ENCODE assay signal across 11 cellular contexts in genomic region chr1:81548918-81549587, GRCh38.
DNase-seq lines count a peak whose midpoint lies in the region; ATAC-seq and TF ChIP-seq lines count a peak whose summit lies in the region.
"Had no signal": no experiment of that assay in that cellular context is flagged by ENCODE, and none has a peak within 500 bp of the region (broad histone marks: within the 10 kb centered on the region; RNA-seq: fewer than 3 reads in every experiment).

No MANE protein-coding gene starts in this region.

- DNase-seq in Calu3 (no peak), prostate gland (ENCODE audit: low spot score) (no peak), cardiac septum (ENCODE audit: low spot score) (no peak)
- no peak for DNase-seq in stimulated activated CD4-positive, alpha-beta T cell treated with anti-CD3 and anti-CD28 coated beads, Interleukin-12 subunit alpha, Interleukin-12 subunit beta, amount 100 ng/mL, for 4 hours
- no peak for DNase-seq in activated naive CD4-positive, alpha-beta T cell treated with anti-CD3 and anti-CD28 coated beads for 36 hours
- DNase-seq: lower lobe of right lung had no signal

- no peaks in the 10 kb centered on the region for H3K9me3 Mint-ChIP-seq in Calu3 (ENCODE audit: low read depth, unreplicated experiment)
- H3K9me3 Mint-ChIP-seq in activated naive CD4-positive, alpha-beta T cell treated with anti-CD3 and anti-CD28 coated beads for 36 hours = no peaks in the 10 kb centered on the region

- H3K4me3 ChIP-seq in HUES48 (ENCODE audit: low read depth, low read length) = no peak overlapping the region
- H3K4me3 ChIP-seq in prostate gland = no peak overlapping the region
- H3K4me3 ChIP-seq: A549, cardiac muscle cell, lower lobe of right lung had no signal

- CTCF ChIA-PET in Calu3 (lab: Charles Lee) = interaction anchor here (1.2 to 2.4 kb wide), 4 partner anchors 183 to 250 kb away, joined by 5 to 18 read pairs (median 6); no protein-coding TSS in a partner anchor
- CTCF ChIA-PET in activated naive CD4-positive, alpha-beta T cell treated with anti-CD3 and anti-CD28 coated beads for 36 hours (lab: Charles Lee) = no interaction called here

- H3K9ac ChIP-seq in HUES48 (ENCODE audit: low read depth, low read length) = peak overlapping the region; percentile 3; the same call in 1 of the 2 replicates

- ATAC-seq in GM19452 (IDR thresholded peaks at IDR 0.05; ENCODE audit: unreplicated experiment) (peak; percentile 56), HG02884 (IDR thresholded peaks at IDR 0.05; ENCODE audit: unreplicated experiment) (peak; percentile 40)

- 81% methylated on average over 3 of the region's 3 CpGs for WGBS in prostate gland

- TF ChIP-seq POLR2A in prostate gland (IDR thresholded peaks at IDR 0.05) = no peak

- H3K27ac ChIP-seq in HUES48 (ENCODE audit: low read depth, low read length) (peak overlapping the region; percentile 96), prostate gland (no peak overlapping the region)
- H3K27ac ChIP-seq: A549, cardiac muscle cell, lower lobe of right lung had no signal

- peaks cover 38% of the 10 kb centered on the region for H3K4me1 Mint-ChIP-seq in Calu3 (ENCODE audit: low read depth, unreplicated experiment)
- H3K4me1 Mint-ChIP-seq in activated naive CD4-positive, alpha-beta T cell treated with anti-CD3 and anti-CD28 coated beads for 36 hours (ENCODE audit: low read depth) = no peaks in the 10 kb centered on the region

- H3K36me3 ChIP-seq in HUES48 (ENCODE audit: control insufficient read depth, insufficient read depth, low read length) = no peaks in the 10 kb centered on the region
- H3K36me3 ChIP-seq in prostate gland = no peaks in the 10 kb centered on the region
- H3K36me3 ChIP-seq: cardiac muscle cell, lower lobe of right lung had no signal

- BruUV-seq in Calu3 (replicated peaks; lab: Mats Ljungman, UMichigan) = no TSS peak

- intact Hi-C loops in Calu3 (cut with micrococcal nuclease; ENCODE audit: unreplicated experiment) = loop anchor here (1.0 to 10.0 kb wide), 6 partner anchors 132 to 426 kb away; no protein-coding TSS in a partner anchor
- intact Hi-C loops in prostate gland (cut with DNase I) = no loop called here
- intact Hi-C loops in activated naive CD4-positive, alpha-beta T cell treated with anti-CD3 and anti-CD28 coated beads for 36 hours (cut with micrococcal nuclease) = no loop called here
- intact Hi-C loops in cardiac septum (cut with DNase I) = no loop called here

- H3K9me3 ChIP-seq in HUES48 (ENCODE audit: control insufficient read depth, insufficient read depth, low read length) = no peaks in the 10 kb centered on the region
- H3K9me3 ChIP-seq in prostate gland = no peaks in the 10 kb centered on the region
- H3K9me3 ChIP-seq: A549, lower lobe of right lung had no signal

- TF ChIP-seq CTCF in Calu3 (IDR thresholded peaks at IDR 0.05; ENCODE audit: unreplicated experiment) (no peak), prostate gland (IDR thresholded peaks at IDR 0.05) (no peak)

- H3K36me3 Mint-ChIP-seq in Calu3 (ENCODE audit: insufficient read depth, unreplicated experiment) = peaks cover 5% of the 10 kb centered on the region
- H3K36me3 Mint-ChIP-seq in activated naive CD4-positive, alpha-beta T cell treated with anti-CD3 and anti-CD28 coated beads for 36 hours (ENCODE audit: low read depth) = no peaks in the 10 kb centered on the region

- H3K27ac Mint-ChIP-seq in Calu3 (ENCODE audit: unreplicated experiment) = peak overlapping the region; percentile 4
- no peak overlapping the region for H3K27ac Mint-ChIP-seq in activated naive CD4-positive, alpha-beta T cell treated with anti-CD3 and anti-CD28 coated beads for 36 hours

- H3K27me3 Mint-ChIP-seq in Calu3 (ENCODE audit: unreplicated experiment) = no peaks in the 10 kb centered on the region
- H3K27me3 Mint-ChIP-seq in activated naive CD4-positive, alpha-beta T cell treated with anti-CD3 and anti-CD28 coated beads for 36 hours (ENCODE audit: low read depth) = no peaks in the 10 kb centered on the region

- H3K4me3 Mint-ChIP-seq in Calu3 (ENCODE audit: low read depth, unreplicated experiment) = no peak overlapping the region
- H3K4me3 Mint-ChIP-seq in activated naive CD4-positive, alpha-beta T cell treated with anti-CD3 and anti-CD28 coated beads for 36 hours = no peak overlapping the region

- H3K27me3 ChIP-seq in HUES48 (ENCODE audit: control insufficient read depth, insufficient read depth, low read length) (no peaks in the 10 kb centered on the region), prostate gland (replicated peaks; ENCODE audit: insufficient read depth) (no peaks in the 10 kb centered on the region)
- H3K27me3 ChIP-seq: cardiac muscle cell had no signal

- H3K4me1 ChIP-seq in HUES48 (ENCODE audit: control insufficient read depth, insufficient read depth, low read length) (peaks cover 66% of the 10 kb centered on the region), prostate gland (replicated peaks) (no peaks in the 10 kb centered on the region)
- H3K4me1 ChIP-seq: A549 had no signal
